18 cellular contexts compared by ENCODE assay signal in the genomic region with DNA sequence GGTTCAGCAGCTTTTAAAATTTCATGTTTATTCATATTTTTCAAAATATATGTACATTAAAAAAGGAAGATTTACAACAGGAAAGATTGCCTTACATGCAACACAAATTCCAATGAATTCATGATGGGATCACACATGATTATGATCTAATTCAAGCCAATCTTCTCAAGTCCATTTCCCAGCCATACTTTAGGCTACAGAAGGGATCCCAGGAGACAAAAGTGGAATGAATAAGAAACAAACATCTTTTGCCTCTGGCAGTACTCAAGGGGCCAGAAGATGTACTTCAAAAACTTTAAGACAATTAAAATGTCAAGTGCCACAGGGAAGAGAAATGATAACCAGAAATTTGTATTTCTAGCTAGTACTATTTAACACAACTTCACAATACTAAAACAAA.
"Had no signal": no experiment of that assay in that cellular context is flagged by ENCODE, and none has a peak within 500 bp of the region (broad histone marks: within the 10 kb centered on the region; RNA-seq: fewer than 3 reads in every experiment).

No MANE protein-coding gene starts in this region.

- H3K27ac Mint-ChIP-seq: activated CD8-positive, alpha-beta memory T cell treated with anti-CD3 and anti-CD28 coated beads, Interleukin-2, amount 10 ng/mL, durations not matched to agents 7 days and 5 days; activated naive CD4-positive, alpha-beta T cell treated with anti-CD3 and anti-CD28 coated beads, Interleukin-2, amount 10 ng/mL, durations not matched to agents 7 days and 5 days had no signal

- H3K4me1 ChIP-seq: ascending aorta, sigmoid colon, tibial nerve had no signal

- H3K27me3 Mint-ChIP-seq: activated CD8-positive, alpha-beta memory T cell treated with anti-CD3 and anti-CD28 coated beads, Interleukin-2, amount 10 ng/mL, durations not matched to agents 7 days and 5 days; activated naive CD4-positive, alpha-beta T cell treated with anti-CD3 and anti-CD28 coated beads, Interleukin-2, amount 10 ng/mL, durations not matched to agents 7 days and 5 days; naive thymus-derived CD8-positive, alpha-beta T cell had no signal

- H3K4me1 Mint-ChIP-seq: activated CD8-positive, alpha-beta memory T cell treated with anti-CD3 and anti-CD28 coated beads, Interleukin-2, amount 10 ng/mL, durations not matched to agents 7 days and 5 days; activated naive CD4-positive, alpha-beta T cell treated with anti-CD3 and anti-CD28 coated beads, Interleukin-2, amount 10 ng/mL, durations not matched to agents 7 days and 5 days; naive thymus-derived CD8-positive, alpha-beta T cell had no signal

- H3K9me3 ChIP-seq: ascending aorta, sigmoid colon, tibial nerve had no signal

- H3K4me3 ChIP-seq: ascending aorta, sigmoid colon, tibial nerve had no signal

- DNase-seq: activated CD4-positive, alpha-beta T cell treated with anti-CD3 and anti-CD28 coated beads, Interleukin-2, amount 50 U/mL, for 4 hours; activated CD4-positive, CD25-positive, alpha-beta regulatory T cell treated with anti-CD3 and anti-CD28 coated beads, Interleukin-2, amount 50 U/mL, for 72 hours; activated CD8-positive, alpha-beta memory T cell treated with anti-CD3 and anti-CD28 coated beads, Interleukin-2, amount 10 ng/mL, durations not matched to agents 7 days and 5 days; activated naive CD4-positive, alpha-beta T cell treated with anti-CD3 and anti-CD28 coated beads, Interleukin-2, amount 10 ng/mL, durations not matched to agents 7 days and 5 days; cerebellar nuclear complex; cortex of kidney; erythroblast; hippocampal formation; left cardiac atrium; naive thymus-derived CD8-positive, alpha-beta T cell; posterior cingulate gyrus; sigmoid colon; stimulated activated naive CD4-positive, alpha-beta T cell treated with Interleukin-2 at 50 U/mL for 16 hours; SW 1271; T-helper 2 cell had no signal

- H3K27me3 ChIP-seq: ascending aorta, sigmoid colon, tibial nerve had no signal

- H3K27ac ChIP-seq: ascending aorta, sigmoid colon, tibial nerve, VCaP had no signal

- H3K4me3 Mint-ChIP-seq: activated CD8-positive, alpha-beta memory T cell treated with anti-CD3 and anti-CD28 coated beads, Interleukin-2, amount 10 ng/mL, durations not matched to agents 7 days and 5 days; activated naive CD4-positive, alpha-beta T cell treated with anti-CD3 and anti-CD28 coated beads, Interleukin-2, amount 10 ng/mL, durations not matched to agents 7 days and 5 days; naive thymus-derived CD8-positive, alpha-beta T cell had no signal

- ATAC-seq: activated CD8-positive, alpha-beta memory T cell treated with anti-CD3 and anti-CD28 coated beads, Interleukin-2, amount 10 ng/mL, durations not matched to agents 7 days and 5 days; left cardiac atrium; naive thymus-derived CD8-positive, alpha-beta T cell had no signal

- H3K9me3 Mint-ChIP-seq: activated naive CD4-positive, alpha-beta T cell treated with anti-CD3 and anti-CD28 coated beads, Interleukin-2, amount 10 ng/mL, durations not matched to agents 7 days and 5 days; naive thymus-derived CD8-positive, alpha-beta T cell had no signal
